Comparison of ENCODE assay signal across 8 cellular contexts in the genomic region with DNA sequence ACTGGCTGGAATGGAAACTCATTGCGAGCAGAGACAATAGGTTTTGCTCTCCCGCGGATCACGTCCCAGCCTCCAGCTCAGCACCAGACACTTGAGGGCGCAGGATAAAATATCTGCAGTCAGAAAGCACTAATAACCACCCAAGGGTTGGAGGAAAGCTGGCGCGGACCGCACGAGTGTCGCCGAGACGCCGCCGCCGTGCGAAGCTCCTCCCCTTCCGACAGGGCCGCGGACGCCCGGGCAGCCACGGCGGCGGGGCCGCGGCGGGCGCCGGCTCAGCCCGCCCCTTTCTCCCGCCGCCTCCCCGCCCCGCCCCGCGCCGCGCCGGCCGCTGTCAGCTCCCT. TPM values are rescaled to one million over a fixed set of nuclear protein-coding genes. Genes with fewer than 3 reads are reported as not detected.
DNase-seq lines count a peak whose midpoint lies in the region; ATAC-seq and TF ChIP-seq lines count a peak whose summit lies in the region.

A gene with protein sequence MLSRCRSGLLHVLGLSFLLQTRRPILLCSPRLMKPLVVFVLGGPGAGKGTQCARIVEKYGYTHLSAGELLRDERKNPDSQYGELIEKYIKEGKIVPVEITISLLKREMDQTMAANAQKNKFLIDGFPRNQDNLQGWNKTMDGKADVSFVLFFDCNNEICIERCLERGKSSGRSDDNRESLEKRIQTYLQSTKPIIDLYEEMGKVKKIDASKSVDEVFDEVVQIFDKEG (plus strand): TSS at position 213 of the 344 bp plus-strand sequence. CDS start 156 bp downstream, outside the sequence.

- peaks cover 0 to 6% of the 10 kb centered on the region in 2 donors for H3K4me1 ChIP-seq in breast epithelium

- H3K27ac ChIP-seq in AG04450 (ENCODE audit: low read depth, low read length) (peak within 1 kb of the TSS; percentile 90), VCaP (peak within 1 kb of the TSS; percentile 96), breast epithelium (peak within 1 kb of the TSS; percentile 95 to 98)

- CTCF ChIA-PET in AG04450 (lab: Charles Lee) = interaction anchor here (0.9 to 3.2 kb wide), 3 partner anchors 15 to 141 kb away, joined by 3 to 19 read pairs (median 4); no protein-coding TSS in a partner anchor

- no peak for DNase-seq in AG04450 (ENCODE audit: low read depth, low spot score)
- peak; percentile 84 for DNase-seq in NCI-H2171 treated with DMSO at 0.1 percent for 48 hours (lab: John Stamatoyannopoulos, UW)
- DNase-seq in breast epithelium (ENCODE audit: low spot score in 2 of 2) = peak; percentile 62 to 70
- peak in 2 of 3 donors; percentile 80 for DNase-seq in immature natural killer cell
- peak; percentile 54 for DNase-seq in smooth muscle cell of the brain vasculature (ENCODE audit: low read depth, low spot score)

- TF ChIP-seq CTCF in AG04450 (IDR thresholded peaks at IDR 0.05; ENCODE audit: low read depth, low read length) (no peak), VCaP (conservative IDR thresholded peaks at IDR 0.05) (peak; percentile 24), breast epithelium (IDR thresholded peaks at IDR 0.05) (no peak)

- no peaks in the 10 kb centered on the region for H3K27me3 ChIP-seq in AG04450 (ENCODE audit: control insufficient read depth, insufficient read depth, low read length)
- no peaks in the 10 kb centered on the region for H3K27me3 ChIP-seq in breast epithelium

- no peak for TF ChIP-seq POLR2A in breast epithelium (IDR thresholded peaks at IDR 0.05)

- intact Hi-C loops in breast epithelium (cut with DNase I; ENCODE audit: low total_unique reads) = no loop called here

- H3K9me3 Mint-ChIP-seq in immature natural killer cell = no peaks in the 10 kb centered on the region

- POLR2A ChIA-PET in AG04450 (lab: Yijun Ruan, JAX) = interaction anchor here (0.6 to 2.3 kb wide), 4 partner anchors 10 to 58 kb away, joined by 5 to 23 read pairs (median 7); partner anchors contain the start of gene STIL

- H3K27ac Mint-ChIP-seq in immature natural killer cell = peak within 1 kb of the TSS; percentile 84 to 95 (median 94)

- H3K36me3 Mint-ChIP-seq in immature natural killer cell = no peaks in the 10 kb centered on the region

- peaks cover 2 to 9% (median 7%) of the 10 kb centered on the region in 3 donors for H3K27me3 Mint-ChIP-seq in immature natural killer cell (ENCODE audit: low read depth in 3 of 3)

- H3K4me1 Mint-ChIP-seq in immature natural killer cell = peaks cover 14 to 27% of the 10 kb centered on the region in 2 donors

- H3K9me3 ChIP-seq in AG04450 (ENCODE audit: control insufficient read depth, insufficient read depth, low read length) (no peaks in the 10 kb centered on the region; the same call in 1 of the 2 replicates), breast epithelium (no peaks in the 10 kb centered on the region)

- H3K4me3 Mint-ChIP-seq in immature natural killer cell = peak within 1 kb of the TSS in 4 of 5 donors; percentile 93 to 95 (median 94)

- peak within 1 kb of the TSS; percentile 93 for H3K4me3 ChIP-seq in AG04450 (ENCODE audit: low read depth, low read length)
- peak within 1 kb of the TSS; percentile 78 to 96 (median 79) for H3K4me3 ChIP-seq in breast epithelium

- no peaks in the 10 kb centered on the region for H3K36me3 ChIP-seq in breast epithelium

- ATAC-seq in GM18870 (IDR thresholded peaks at IDR 0.05; ENCODE audit: unreplicated experiment) (peak; percentile 65), HG03108 (IDR thresholded peaks at IDR 0.05; ENCODE audit: unreplicated experiment) (peak; percentile 70)

RNA-seq across cellular contexts. Expression of the gene that starts here (rescaled TPM):
- polyA plus RNA-seq in AG04450 (2011; rRNA removed) (44.3 and 68.7 TPM in 2 replicates), immature natural killer cell (100 to 1,000 TPM; 122 to 171 (median 140) TPM)
- polyA minus RNA-seq in AG04450 (2011; rRNA and poly(A)+ RNA removed) = 11.0 and 25.5 TPM in 2 replicates
- total RNA-seq in breast epithelium = 100 to 1,000 TPM in 2 of 3 donors, 10 to 100 TPM in 1; 83.6 to 177 (median 130) TPM
